In the genomic region with DNA sequence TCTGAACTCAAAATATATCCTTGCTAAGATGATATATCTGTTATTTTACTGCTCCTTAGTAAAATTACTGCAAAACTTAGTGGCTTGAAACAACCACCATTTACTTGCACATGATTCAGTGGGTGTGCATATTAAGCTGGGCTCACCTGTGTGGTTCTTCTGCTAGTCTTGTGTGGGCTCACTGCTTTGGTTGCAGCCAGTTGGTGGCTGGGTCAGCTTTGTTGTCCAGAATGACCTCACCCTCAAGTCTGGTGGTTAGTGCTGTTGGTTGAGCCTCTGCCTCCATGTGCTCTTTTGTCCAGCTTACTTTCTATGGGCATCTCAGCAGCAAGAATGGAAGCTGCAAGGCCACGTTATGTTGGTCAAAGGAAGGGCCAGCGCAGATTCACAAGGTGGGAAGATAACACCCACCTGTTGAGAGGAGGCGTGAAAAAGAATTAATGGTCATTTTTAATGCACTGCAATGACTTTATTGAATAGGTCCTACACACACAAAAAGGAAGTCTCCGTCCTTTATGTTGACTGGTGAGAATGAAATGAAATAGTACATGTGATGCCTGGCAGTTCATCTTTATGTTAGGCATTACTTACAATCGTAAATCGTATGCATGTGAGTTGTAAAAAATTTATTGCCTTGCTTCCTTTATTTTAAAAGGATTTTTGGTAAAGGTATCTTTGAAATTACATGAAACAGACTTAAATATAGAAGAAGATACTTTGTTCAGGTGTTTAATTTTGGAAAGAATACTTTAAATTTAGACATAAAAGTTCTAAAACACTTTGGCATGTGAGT, we compare ENCODE assay signal across 22 cellular contexts.
"Had no signal": no experiment of that assay in that cellular context is flagged by ENCODE, and none has a peak within 500 bp of the region (broad histone marks: within the 10 kb centered on the region; RNA-seq: fewer than 3 reads in every experiment).

No MANE protein-coding gene starts in this region.

- DNase-seq: activated CD4-positive, alpha-beta T cell treated with anti-CD3 and anti-CD28 coated beads for 48 hours; activated CD4-positive, CD25-positive, alpha-beta regulatory T cell; activated CD8-positive, alpha-beta T cell treated with anti-CD3 and anti-CD28 coated beads for 36 hours; activated naive CD4-positive, alpha-beta T cell treated with anti-CD3 and anti-CD28 coated beads for 36 hours; activated T-cell treated with anti-CD3 and anti-CD28 coated beads, Interleukin-2, amount 50 U/mL, for 1 hour; aorta; brain microvascular endothelial cell; central memory CD4-positive, alpha-beta T cell; dorsolateral prefrontal cortex; foreskin fibroblast; hippocampal formation; left lung; stimulated activated CD4-positive, alpha-beta T cell treated with anti-CD3 and anti-CD28 coated beads, Interleukin-2, amount 100 ng/mL, for 24 hours; stimulated activated naive CD4-positive, alpha-beta T cell treated with Interleukin-2 at 50 U/mL for 16 hours; substantia nigra; tibial artery; uterus had no signal

- H3K4me1 ChIP-seq: uterus had no signal

- H3K27ac Mint-ChIP-seq: activated CD8-positive, alpha-beta T cell treated with anti-CD3 and anti-CD28 coated beads for 36 hours; activated naive CD4-positive, alpha-beta T cell treated with anti-CD3 and anti-CD28 coated beads for 36 hours; activated T-helper 2 cell treated with anti-CD3 and anti-CD28 coated beads, Interferon-gamma antibody, Interleukin-2, Interleukin-4, amounts not matched to agents 10 μg/mL and 5 μg/mL and 100 μg/mL, durations not matched to agents 14 hours and 24 hours and 36 hours; neural progenitor cell had no signal

- H3K27ac ChIP-seq: brain microvascular endothelial cell, dorsolateral prefrontal cortex, epithelial cell of prostate, left lung, neural progenitor cell, prostate gland, right atrium auricular region, tibial artery, uterus had no signal

- H3K27me3 ChIP-seq: brain microvascular endothelial cell, dorsolateral prefrontal cortex, left lung, neural progenitor cell, right atrium auricular region, tibial artery, uterus had no signal

- H3K9me3 Mint-ChIP-seq: activated T-helper 2 cell treated with anti-CD3 and anti-CD28 coated beads, Interferon-gamma antibody, Interleukin-2, Interleukin-4, amounts not matched to agents 10 μg/mL and 5 μg/mL and 100 μg/mL, durations not matched to agents 14 hours and 24 hours and 36 hours had no signal

- ATAC-seq: activated CD8-positive, alpha-beta T cell treated with anti-CD3 and anti-CD28 coated beads for 36 hours; left lung had no signal

- H3K4me1 Mint-ChIP-seq: neural progenitor cell had no signal

- H3K4me3 Mint-ChIP-seq: activated CD8-positive, alpha-beta T cell treated with anti-CD3 and anti-CD28 coated beads for 36 hours; activated naive CD4-positive, alpha-beta T cell treated with anti-CD3 and anti-CD28 coated beads for 36 hours; neural progenitor cell had no signal

- H3K4me3 ChIP-seq: dorsolateral prefrontal cortex, left lung, neural progenitor cell, prostate gland, right atrium auricular region, tibial artery, uterus had no signal

- H2AFZ ChIP-seq: neural progenitor cell had no signal

- H3K27me3 Mint-ChIP-seq: activated CD8-positive, alpha-beta T cell treated with anti-CD3 and anti-CD28 coated beads for 36 hours had no signal

- H3K36me3 ChIP-seq: brain microvascular endothelial cell, left lung, neural progenitor cell, prostate gland, right atrium auricular region, tibial artery, uterus had no signal

- H3K9me3 ChIP-seq: left lung, prostate gland, right atrium auricular region, tibial artery, uterus had no signal

- H3K4me2 ChIP-seq: neural progenitor cell had no signal
